In genomic region chr1:153842006-153842471, GRCh38 we compare ENCODE assay signal across 9 cellular contexts.
A peak's percentile ranks its signal among the peaks of the same experiment; 100 is the strongest.
DNase-seq lines count a peak whose midpoint lies in the region; ATAC-seq and TF ChIP-seq lines count a peak whose summit lies in the region.
"Had no signal": no experiment of that assay in that cellular context is flagged by ENCODE, and none has a peak within 500 bp of the region (broad histone marks: within the 10 kb centered on the region; RNA-seq: fewer than 3 reads in every experiment).

No MANE protein-coding gene starts in this region.

- peak overlapping the region; percentile 37 to 56 for H3K27ac ChIP-seq in ascending aorta

- H3K4me1 ChIP-seq in ascending aorta, result peaks cover 0 to 8% of the 10 kb centered on the region in 2 donors

- intact Hi-C loops in ascending aorta (cut with DNase I), result no loop called here

- H3K9me3 ChIP-seq in ascending aorta, result no peaks in the 10 kb centered on the region

- DNase-seq in GM10266 (ENCODE audit: extremely low spot score) (peak; percentile 40), ascending aorta (ENCODE audit: low spot score in 2 of 2) (no peak), GF-D8 (lab: John Stamatoyannopoulos, UW) (no peak), H4 (ENCODE audit: low spot score) (no peak), HEK293T (ENCODE audit: extremely low spot score) (no peak), OCI-M1 (lab: John Stamatoyannopoulos, UW) (no peak)
- DNase-seq: stimulated activated CD4-positive, alpha-beta T cell treated with anti-CD3 and anti-CD28 coated beads, Interleukin-2, amount 100 ng/mL, for 24 hours had no signal

- H3K27me3 ChIP-seq in ascending aorta, result no peaks in the 10 kb centered on the region

- no peak overlapping the region for H3K4me3 ChIP-seq in ascending aorta

- ATAC-seq in GM19397 (IDR thresholded peaks at IDR 0.05; ENCODE audit: unreplicated experiment) (peak; percentile 56), HG03354 (IDR thresholded peaks at IDR 0.05; ENCODE audit: poor library complexity, severe bottlenecking, unreplicated experiment) (peak; percentile 74)

- CTCF ChIA-PET in HEK293T (lab: Yijun Ruan, JAX), result no interaction called here

- POLR2A ChIA-PET in HEK293T (lab: Yijun Ruan, JAX), result no interaction called here

- TF ChIP-seq CTCF in GM10266 (IDR thresholded peaks at IDR 0.05; ENCODE audit: control insufficient read depth, insufficient read depth, low read depth, missing control alignments), result no peak
- TF ChIP-seq CTCF in ascending aorta (IDR thresholded peaks at IDR 0.05), result no peak

- no peaks in the 10 kb centered on the region for H3K36me3 ChIP-seq in ascending aorta

TF ChIP-seq in HEK293T, 16 proteins besides CTCF, POLR2A, EP300 and RAD21:
- no peak for TF ChIP-seq ELF4 (IDR thresholded peaks at IDR 0.05)
- no peak for TF ChIP-seq PKNOX1 (IDR thresholded peaks at IDR 0.05)
- TF ChIP-seq ARNT (IDR thresholded peaks at IDR 0.05), result no peak
- no peak for TF ChIP-seq TARDBP (IDR thresholded peaks at IDR 0.05)
- TF ChIP-seq ZNF384 (IDR thresholded peaks at IDR 0.05), result no peak
